In genomic region chr6:16132909-16133308, GRCh38 we compare ENCODE assay signal across 11 cellular contexts. TPM values are rescaled to one million over a fixed set of nuclear protein-coding genes. Genes with fewer than 3 reads are reported as not detected.
DNase-seq lines count a peak whose midpoint lies in the region; ATAC-seq and TF ChIP-seq lines count a peak whose summit lies in the region.
"Had no signal": no experiment of that assay in that cellular context is flagged by ENCODE, and none has a peak within 500 bp of the region (broad histone marks: within the 10 kb centered on the region; RNA-seq: fewer than 3 reads in every experiment).

No MANE protein-coding gene starts in this region.

- TF ChIP-seq CTCF in BE2C (IDR thresholded peaks at IDR 0.05; ENCODE audit: low read depth, low read length), result no peak

- peaks cover 27 to 78% (median 55%) of the 10 kb centered on the region in 4 donors for H3K4me1 Mint-ChIP-seq in naive thymus-derived CD8-positive, alpha-beta T cell

- POLR2A ChIA-PET in naive thymus-derived CD8-positive, alpha-beta T cell (lab: Charles Lee), result interaction anchor here (5.8 kb wide), 1 partner anchor 48 kb away, joined by 81 read pairs; no protein-coding TSS in a partner anchor

- no peaks in the 10 kb centered on the region for H3K27me3 ChIP-seq in BE2C
- H3K27me3 ChIP-seq in HAP-1 (ENCODE audit: low read depth), result no peaks in the 10 kb centered on the region
- no peaks in the 10 kb centered on the region for H3K27me3 ChIP-seq in adipocyte (replicated peaks; ENCODE audit: control insufficient read depth, insufficient read depth, low read length)

- peak; percentile 60 for DNase-seq in BE2C
- DNase-seq in HAP-1 (ENCODE audit: low spot score in 2 of 2), result no peak
- no peak for DNase-seq in adipocyte (ENCODE audit: low read depth)
- DNase-seq in naive thymus-derived CD8-positive, alpha-beta T cell, result no peak
- DNase-seq in NCI-H526 (lab: John Stamatoyannopoulos, UW), result no peak
- DNase-seq: NCI-H1417 treated with DMSO at 0.1 percent for 48 hours, right cardiac atrium, T-helper 9 cell had no signal

- no peaks in the 10 kb centered on the region for H3K9me3 ChIP-seq in BE2C
- no peaks in the 10 kb centered on the region for H3K9me3 ChIP-seq in HAP-1
- H3K9me3 ChIP-seq in adipocyte (ENCODE audit: control insufficient read depth, low read length), result no peaks in the 10 kb centered on the region

- H3K27ac Mint-ChIP-seq in naive thymus-derived CD8-positive, alpha-beta T cell, result peak overlapping the region; percentile 8 to 96 (median 66)

- H3K4me3 ChIP-seq in BE2C (ENCODE audit: low read depth, low read length) (no peak overlapping the region), HAP-1 (peak overlapping the region; percentile 2; the same call in 1 of the 2 replicates), adipocyte (ENCODE audit: low read length) (peak overlapping the region; percentile 86)

- H3K27me3 Mint-ChIP-seq in naive thymus-derived CD8-positive, alpha-beta T cell, result no peaks in the 10 kb centered on the region

- no peaks in the 10 kb centered on the region for H3K9me3 Mint-ChIP-seq in naive thymus-derived CD8-positive, alpha-beta T cell

- no peak overlapping the region for H3K9ac ChIP-seq in adipocyte (ENCODE audit: low read length)

- peak overlapping the region; percentile 63 to 99 (median 84) for H3K4me3 Mint-ChIP-seq in naive thymus-derived CD8-positive, alpha-beta T cell

- H3K4me1 ChIP-seq in BE2C, result peaks cover 9% of the 10 kb centered on the region; the same call in 1 of the 2 replicates
- peaks cover 44% of the 10 kb centered on the region for H3K4me1 ChIP-seq in HAP-1
- peaks cover 70% of the 10 kb centered on the region for H3K4me1 ChIP-seq in adipocyte (ENCODE audit: control insufficient read depth, insufficient read depth, low read length)

- no peak for ATAC-seq in naive thymus-derived CD8-positive, alpha-beta T cell
- no peak for ATAC-seq in GM18868 (IDR thresholded peaks at IDR 0.05; ENCODE audit: unreplicated experiment)
- no peak for ATAC-seq in HG03432 (IDR thresholded peaks at IDR 0.05; ENCODE audit: unreplicated experiment)
- ATAC-seq in HG02678 (IDR thresholded peaks at IDR 0.05; ENCODE audit: unreplicated experiment), result no peak
- ATAC-seq: right cardiac atrium had no signal

- in situ Hi-C loops in HAP-1 (cut with MboI; ENCODE audit: low sequenced_read_pairs), result no loop called here

- H3K36me3 ChIP-seq in BE2C (no peaks in the 10 kb centered on the region), HAP-1 (replicated peaks) (peaks cover 41% of the 10 kb centered on the region), adipocyte (ENCODE audit: control insufficient read depth, insufficient read depth, low read length, severe bottlenecking) (peaks cover 15% of the 10 kb centered on the region)

- H3K36me3 Mint-ChIP-seq in naive thymus-derived CD8-positive, alpha-beta T cell, result peaks cover 4 to 47% (median 23%) of the 10 kb centered on the region in 3 donors

RNA-seq across cellular contexts. Expression of gene MYLIP, which starts 4.0 kb away (rescaled TPM):
- 18.5 TPM for polyA plus RNA-seq in BE2C (2012; ENCODE audit: insufficient read depth, insufficient read length, low read depth)
- 10 to 100 TPM; 23.1 to 23.3 TPM for total RNA-seq in naive thymus-derived CD8-positive, alpha-beta T cell
- polyA plus RNA-seq in naive thymus-derived CD8-positive, alpha-beta T cell, result 100 to 1,000 TPM in 1 of 3 donors, 10 to 100 TPM in 2; 72.6 to 108 (median 86.8) TPM
